8 cellular contexts compared by ENCODE assay signal in genomic region chr3:156674911-156675743, GRCh38. TPM values are rescaled to one million over a fixed set of nuclear protein-coding genes. Genes with fewer than 3 reads are reported as not detected.
DNase-seq lines count a peak whose midpoint lies in the region; FAIRE-seq and TF ChIP-seq lines count a peak whose summit lies in the region.

No MANE protein-coding gene starts in this region.

- H3K36me3 Mint-ChIP-seq in activated naive CD4-positive, alpha-beta T cell treated with anti-CD3 and anti-CD28 coated beads for 36 hours (ENCODE audit: low read depth), result peaks cover 22% of the 10 kb centered on the region

- H2BK15ac ChIP-seq in neuronal stem cell (ENCODE audit: low read length), result peak overlapping the region; percentile 49

- TF ChIP-seq EP300 in tibial nerve (IDR thresholded peaks at IDR 0.05), result no peak

- no peak overlapping the region for H3K4ac ChIP-seq in neuronal stem cell (ENCODE audit: low read length)

- DNase-seq in AG20443 (ENCODE audit: low spot score) (peak; percentile 65), H54 (ENCODE audit: insufficient read length, low spot score) (peak; percentile 41), RKO (ENCODE audit: low spot score) (peak; percentile 78), germinal center (ENCODE audit: low spot score) (peak; percentile 36), neuronal stem cell (ENCODE audit: low spot score) (peak; percentile 61), tibial nerve (ENCODE audit: low spot score in 2 of 2) (peak; percentile 36 to 43), DMS114 treated with DMSO at 0.1 percent for 48 hours (lab: John Stamatoyannopoulos, UW; ENCODE audit: unreplicated experiment) (no peak)
- peak; percentile 40 for DNase-seq in activated naive CD4-positive, alpha-beta T cell treated with anti-CD3 and anti-CD28 coated beads for 36 hours

- TF ChIP-seq POLR2A in H54 (IDR thresholded peaks at IDR 0.05; ENCODE audit: low read depth, low read length) (no peak), tibial nerve (IDR thresholded peaks at IDR 0.05) (peak in 1 of 2 donors; percentile 31)

- H3K27me3 Mint-ChIP-seq in activated naive CD4-positive, alpha-beta T cell treated with anti-CD3 and anti-CD28 coated beads for 36 hours (ENCODE audit: low read depth), result no peaks in the 10 kb centered on the region

- peak overlapping the region; percentile 61 for H2BK120ac ChIP-seq in neuronal stem cell (ENCODE audit: low read depth, low read length)

- peaks cover 11 to 28% of the 10 kb centered on the region in 2 donors for H3K36me3 ChIP-seq in neuronal stem cell (replicated peaks in 1 of 2; ENCODE audit: control insufficient read depth in 2 of 2, insufficient read depth in 2 of 2, low read length in 2 of 2)
- H3K36me3 ChIP-seq in tibial nerve, result peaks cover 0 to 21% (median 0%) of the 10 kb centered on the region in 3 donors

- peak; percentile 27 to 68 (median 37) for TF ChIP-seq CTCF in tibial nerve (IDR thresholded peaks at IDR 0.05)

- peak overlapping the region; percentile 63 to 92 for H3K4me3 ChIP-seq in neuronal stem cell (ENCODE audit: low read length in 2 of 2)
- peak overlapping the region; percentile 64 to 97 (median 90) for H3K4me3 ChIP-seq in tibial nerve

- peak overlapping the region; percentile 77 for H3K9ac ChIP-seq in neuronal stem cell (ENCODE audit: low read depth, low read length, poor library complexity)

- H3K18ac ChIP-seq in neuronal stem cell (ENCODE audit: low read length), result peak overlapping the region; percentile 95

- H2BK5ac ChIP-seq in neuronal stem cell (ENCODE audit: low read length), result peak overlapping the region; percentile 90

- peaks cover 0 to 6% of the 10 kb centered on the region in 2 donors for H3K4me1 ChIP-seq in neuronal stem cell (ENCODE audit: control insufficient read depth in 2 of 2, insufficient read depth in 1 of 2, low read depth in 1 of 2, low read length in 2 of 2)
- peaks cover 0 to 33% (median 9%) of the 10 kb centered on the region in 4 donors for H3K4me1 ChIP-seq in tibial nerve

- H3K27me3 ChIP-seq in neuronal stem cell (ENCODE audit: control insufficient read depth in 3 of 3, insufficient read depth in 3 of 3, low read depth in 1 of 3, low read length in 3 of 3) (no peaks in the 10 kb centered on the region), tibial nerve (no peaks in the 10 kb centered on the region)

- no peaks in the 10 kb centered on the region for H3K9me3 Mint-ChIP-seq in activated naive CD4-positive, alpha-beta T cell treated with anti-CD3 and anti-CD28 coated beads for 36 hours

- no peak overlapping the region for H2AK5ac ChIP-seq in neuronal stem cell (ENCODE audit: low read depth, low read length)

- peaks cover 42% of the 10 kb centered on the region for H3K4me1 Mint-ChIP-seq in activated naive CD4-positive, alpha-beta T cell treated with anti-CD3 and anti-CD28 coated beads for 36 hours (ENCODE audit: low read depth)

- H3K79me1 ChIP-seq in neuronal stem cell (ENCODE audit: low read depth, low read length), result peaks cover 2% of the 10 kb centered on the region

- H2BK12ac ChIP-seq in neuronal stem cell (ENCODE audit: low read length), result no peak overlapping the region

- no peak overlapping the region for H4K91ac ChIP-seq in neuronal stem cell (ENCODE audit: low read depth, low read length, poor library complexity)

- H4K8ac ChIP-seq in neuronal stem cell (ENCODE audit: low read depth, low read length), result no peak overlapping the region

- H3K4me3 Mint-ChIP-seq in activated naive CD4-positive, alpha-beta T cell treated with anti-CD3 and anti-CD28 coated beads for 36 hours, result peak overlapping the region; percentile 93

- no CpG with 5 or more reads among the region's 84 CpGs for WGBS in neuronal stem cell (ENCODE audit: extremely low coverage in 2 of 2, insufficient read length in 2 of 2, insufficient replicate concordance in 1 of 2), 2 donors
- 0 to 1% methylated on average over 49 to 55 of the region's 84 CpGs for WGBS in tibial nerve, 2 donors

- H3K4me2 ChIP-seq in neuronal stem cell (ENCODE audit: insufficient read depth, low read length, poor library complexity, severe bottlenecking), result peak overlapping the region; percentile 79

- intact Hi-C loops in activated naive CD4-positive, alpha-beta T cell treated with anti-CD3 and anti-CD28 coated beads for 36 hours (cut with micrococcal nuclease), result loop anchor here (1.0 to 10.0 kb wide), 15 partner anchors 12 to 820 kb away; partner anchors contain the start of genes CCNL1, LEKR1, SLC33A1 and SSR3

- H2AFZ ChIP-seq in neuronal stem cell (ENCODE audit: low read length), result peak overlapping the region; percentile 94

- H3K9me3 ChIP-seq in neuronal stem cell (replicated peaks in 1 of 2; ENCODE audit: control insufficient read depth in 2 of 2, insufficient read depth in 1 of 2, low read depth in 1 of 2, low read length in 2 of 2) (no peaks in the 10 kb centered on the region), tibial nerve (no peaks in the 10 kb centered on the region)

- H3K27ac ChIP-seq in neuronal stem cell (replicated peaks; ENCODE audit: low read length) (peak overlapping the region; percentile 86), tibial nerve (peak overlapping the region; percentile 74 to 98 (median 96))

- FAIRE-seq in H54 (lab: Jason Lieb, UNC), result no peak

- CTCF ChIA-PET in activated naive CD4-positive, alpha-beta T cell treated with anti-CD3 and anti-CD28 coated beads for 36 hours (lab: Charles Lee), result interaction anchor here (0.6 to 1.5 kb wide), 6 partner anchors 15 to 453 kb away, joined by 3 to 4 read pairs (median 3); no protein-coding TSS in a partner anchor

- no peak overlapping the region for H3K14ac ChIP-seq in neuronal stem cell (ENCODE audit: low read length)

- H3K23ac ChIP-seq in neuronal stem cell (ENCODE audit: low read depth, low read length, poor library complexity), result peak overlapping the region; percentile 98

- H3K27ac Mint-ChIP-seq in activated naive CD4-positive, alpha-beta T cell treated with anti-CD3 and anti-CD28 coated beads for 36 hours, result peak overlapping the region; percentile 69

RNA-seq across cellular contexts. Expression of gene TIPARP, which starts 0.7 kb away (rescaled TPM):
- 10 to 100 TPM; 15.7 to 17.1 TPM for total RNA-seq in activated naive CD4-positive, alpha-beta T cell treated with anti-CD3 and anti-CD28 coated beads for 36 hours
- 4.3 TPM for polyA plus RNA-seq in neuronal stem cell (2013, experiment 1 of 2)
- polyA plus RNA-seq in neuronal stem cell (2013, experiment 2 of 2), result 4.8 TPM
- 100 to 1,000 TPM in 1 of 4 donors, 10 to 100 TPM in 3; 41.7 to 115 (median 65.3) TPM for total RNA-seq in tibial nerve
